8 cellular contexts compared by ENCODE assay signal in the genomic region with DNA sequence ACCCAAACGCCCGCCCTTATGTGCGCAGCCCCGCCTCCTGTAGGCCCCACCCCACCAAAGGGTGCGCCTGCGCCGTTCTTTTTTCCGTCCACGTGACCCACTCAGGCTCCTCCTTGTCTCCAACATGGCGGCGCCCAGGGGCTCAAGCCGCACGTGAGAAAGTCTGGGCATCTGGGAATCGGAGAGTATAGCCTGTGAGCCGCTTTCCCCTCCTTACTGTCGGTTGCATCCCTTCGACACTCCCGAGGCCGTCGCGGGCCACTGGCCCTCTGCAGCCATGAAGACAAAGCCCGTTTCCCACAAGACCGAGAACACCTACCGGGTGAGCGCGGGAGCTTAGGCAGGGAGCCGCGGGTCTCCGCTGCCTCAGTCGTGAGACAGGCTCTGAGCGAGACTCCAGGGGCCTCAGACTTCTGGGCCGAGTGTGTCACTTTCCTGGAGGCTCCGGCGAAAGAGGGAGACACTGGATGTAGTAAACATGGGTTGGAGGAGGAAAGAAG. TPM values are rescaled to one million over a fixed set of nuclear protein-coding genes. Genes with fewer than 3 reads are reported as not detected.
DNase-seq lines count a peak whose midpoint lies in the region; ATAC-seq, FAIRE-seq and TF ChIP-seq lines count a peak whose summit lies in the region.

A gene (plus strand): TSS at position 100 of the 500 bp plus-strand sequence. CDS start 178 bp downstream, at position 278.

- no peak for TF ChIP-seq CTCF in ascending aorta (IDR thresholded peaks at IDR 0.05)
- TF ChIP-seq CTCF in uterus (IDR thresholded peaks at IDR 0.05): no peak

- H3K27ac ChIP-seq in ascending aorta: no peak within 1 kb of the TSS
- H3K27ac ChIP-seq in right cardiac atrium (ENCODE audit: low read length): no peak within 1 kb of the TSS
- H3K27ac ChIP-seq in uterus: peak within 1 kb of the TSS; percentile 50 to 56

- H3K27me3 ChIP-seq in ascending aorta (no peaks in the 10 kb centered on the region), right cardiac atrium (ENCODE audit: control insufficient read depth, insufficient read depth) (no peaks in the 10 kb centered on the region), uterus (no peaks in the 10 kb centered on the region)

- H3K4me1 ChIP-seq in ascending aorta: peaks cover 0 to 3% of the 10 kb centered on the region in 2 donors
- H3K4me1 ChIP-seq in right cardiac atrium (ENCODE audit: control insufficient read depth, insufficient read depth, low read length): no peaks in the 10 kb centered on the region
- no peaks in the 10 kb centered on the region for H3K4me1 ChIP-seq in uterus

- peak; percentile 93 for FAIRE-seq in GM18507 (lab: Jason Lieb, UNC)

- TF ChIP-seq POLR2A in uterus (IDR thresholded peaks at IDR 0.05): no peak

- intact Hi-C loops in T-helper 2 cell treated with Interferon-gamma antibody and Interleukin-4, amounts not matched to agents 100 ng/mL and 5 ng/mL, for 36 hours (cut with micrococcal nuclease): loop anchor here (1.0 to 5.0 kb wide), 3 partner anchors 128 to 1138 kb away; a partner anchor contains a TSS
- intact Hi-C loops in ascending aorta (cut with DNase I) (no loop called here), right cardiac atrium (cut with DNase I) (no loop called here), uterus (cut with DNase I; ENCODE audit: low total_unique reads) (no loop called here)

- H3K9me3 ChIP-seq in ascending aorta (no peaks in the 10 kb centered on the region), right cardiac atrium (ENCODE audit: control insufficient read depth, low read length) (no peaks in the 10 kb centered on the region), uterus (no peaks in the 10 kb centered on the region)

- under 1% methylated on average over 34 of the region's 34 CpGs for WGBS in right cardiac atrium

- DNase-seq in GM18507 (ENCODE audit: extremely low spot score, insufficient read length, low read depth) (peak; percentile 83), NCI-H1930 (lab: John Stamatoyannopoulos, UW) (peak; percentile 80 to 83), ascending aorta (ENCODE audit: low spot score in 2 of 2) (peak; percentile 48 to 94), right cardiac atrium (peak; percentile 92 to 97 (median 96)), putamen (ENCODE audit: low spot score) (peak; percentile 92), uterus (peak; percentile 91 to 93)

- H3K36me3 ChIP-seq in ascending aorta (no peaks in the 10 kb centered on the region), uterus (no peaks in the 10 kb centered on the region)

- H3K4me3 ChIP-seq in ascending aorta (peak within 1 kb of the TSS; percentile 76 to 84), right cardiac atrium (ENCODE audit: low read length) (peak within 1 kb of the TSS; percentile 95), uterus (peak within 1 kb of the TSS; percentile 98 to 99)

- ATAC-seq in HG02943 (IDR thresholded peaks at IDR 0.05; ENCODE audit: low read depth, unreplicated experiment): peak; percentile 100
- peak; percentile 100 for ATAC-seq in right cardiac atrium

RNA-seq across cellular contexts. Expression of the gene that starts here (rescaled TPM):
- total RNA-seq in T-helper 2 cell treated with Interferon-gamma antibody and Interleukin-4, amounts not matched to agents 100 ng/mL and 5 ng/mL, for 36 hours: 21.3 and 23.7 TPM in 2 replicates
- 8.0 TPM for total RNA-seq in ascending aorta
- 1 to 10 TPM; 5.7 to 8.5 (median 7.6) TPM for total RNA-seq in right cardiac atrium
- polyA plus RNA-seq in right cardiac atrium: 2.1 TPM
- total RNA-seq in uterus: 10 to 100 TPM in 3 of 4 donors, 1 to 10 TPM in 1; 8.2 to 32.7 (median 16.2) TPM

Comparison
In these comparisons a context has a peak if more than half of its experiments do, and no peak if none do; other contexts are left out.
1. H3K27ac ChIP-seq: peak in uterus (2 of 2); none in ascending aorta (0 of 2) and right cardiac atrium (single experiment).
2. Peak in every context shown above with its lines, with median percentiles within 50 percentile points of each other: DNase-seq and H3K4me3 ChIP-seq.